ENCODE assay signal across 8 cellular contexts in genomic region chr6:21593927-21594421, GRCh38. TPM values are rescaled to one million over a fixed set of nuclear protein-coding genes. Genes with fewer than 3 reads are reported as not detected.
A peak's percentile ranks its signal among the peaks of the same experiment; 100 is the strongest.
DNase-seq lines count a peak whose midpoint lies in the region; ATAC-seq and TF ChIP-seq lines count a peak whose summit lies in the region.

No MANE protein-coding gene starts in this region.

- peak overlapping the region; percentile 41 for H3K9ac ChIP-seq in muscle layer of colon (ENCODE audit: low read length)

- H3K27me3 ChIP-seq in SJCRH30 (no peaks in the 10 kb centered on the region), muscle layer of colon (ENCODE audit: control insufficient read depth in 1 of 2, insufficient read depth in 2 of 2, low read length in 2 of 2) (no peaks in the 10 kb centered on the region)

- H3K4me3 ChIP-seq in SJCRH30 (peak overlapping the region; percentile 94), muscle layer of colon (ENCODE audit: low read depth in 1 of 2, low read length in 2 of 2) (peak overlapping the region; percentile 82 to 83)

- no peak overlapping the region for H3K4me3 Mint-ChIP-seq in endothelial cell (ENCODE audit: unreplicated experiment)

- DNase-seq in AG08396 (ENCODE audit: low spot score) (peak; percentile 52), SJCRH30 (peak; percentile 32 to 63), endothelial cell (ENCODE audit: low spot score) (peak; percentile 19), NCI-H128 (lab: John Stamatoyannopoulos, UW; ENCODE audit: unreplicated experiment) (no peak), KBM-7 (no peak)

- H3K9me3 ChIP-seq in SJCRH30 (replicated peaks) (no peaks in the 10 kb centered on the region), muscle layer of colon (ENCODE audit: low read length) (no peaks in the 10 kb centered on the region)

- H3K36me3 ChIP-seq in SJCRH30: peaks cover 29% of the 10 kb centered on the region
- H3K36me3 ChIP-seq in muscle layer of colon (ENCODE audit: insufficient read depth, low read length): no peaks in the 10 kb centered on the region

- TF ChIP-seq CTCF in endothelial cell (IDR thresholded peaks at IDR 0.05; ENCODE audit: unreplicated experiment): no peak

- H3K27me3 Mint-ChIP-seq in endothelial cell (ENCODE audit: unreplicated experiment): peaks cover 11% of the 10 kb centered on the region

- H3K27ac ChIP-seq in SJCRH30 (peak overlapping the region; percentile 91), muscle layer of colon (ENCODE audit: low read depth, low read length) (peak overlapping the region; percentile 85)

- no peak overlapping the region for H3K27ac Mint-ChIP-seq in endothelial cell (ENCODE audit: unreplicated experiment)

- H3K9me3 Mint-ChIP-seq in endothelial cell (ENCODE audit: unreplicated experiment): no peaks in the 10 kb centered on the region

- peaks cover 16% of the 10 kb centered on the region for H3K4me1 Mint-ChIP-seq in endothelial cell (ENCODE audit: unreplicated experiment)

- H3K4me1 ChIP-seq in SJCRH30 (peaks cover 4% of the 10 kb centered on the region; the same call in 1 of the 2 replicates), muscle layer of colon (ENCODE audit: insufficient read depth, low read length) (peaks cover 15% of the 10 kb centered on the region)

- peaks cover 31% of the 10 kb centered on the region for H3K36me3 Mint-ChIP-seq in endothelial cell (ENCODE audit: low read depth, unreplicated experiment)

- ATAC-seq in GM18517 (IDR thresholded peaks at IDR 0.05; ENCODE audit: unreplicated experiment) (peak; percentile 12), HG03066 (IDR thresholded peaks at IDR 0.05; ENCODE audit: low read depth, unreplicated experiment) (peak; percentile 12)

- in situ Hi-C loops in KBM-7 (cut with MboI; ENCODE audit: low pct_unique_long_range_greater_than_20kb, low sequenced_read_pairs): loop anchor here (25.0 kb wide), 1 partner anchor 1032 kb away; no protein-coding TSS in a partner anchor

RNA-seq across cellular contexts. Expression of gene SOX4, which starts 0.4 kb away (rescaled TPM):
- 33.9 and 37.2 TPM in 2 replicates for total RNA-seq in SJCRH30 (2014; rRNA removed; shearing (Covaris generic))
- total RNA-seq in endothelial cell (ENCODE audit: unreplicated experiment): 132 TPM

Comparison
In these comparisons a context has a peak if more than half of its experiments do, and no peak if none do; other contexts are left out.
1. DNase-seq: peak in AG08396 (single experiment), SJCRH30 (2 of 2) and endothelial cell (single experiment); none in NCI-H128 (single experiment) and KBM-7 (single experiment).